Comparison of ENCODE assay signal across 11 cellular contexts in the genomic region with DNA sequence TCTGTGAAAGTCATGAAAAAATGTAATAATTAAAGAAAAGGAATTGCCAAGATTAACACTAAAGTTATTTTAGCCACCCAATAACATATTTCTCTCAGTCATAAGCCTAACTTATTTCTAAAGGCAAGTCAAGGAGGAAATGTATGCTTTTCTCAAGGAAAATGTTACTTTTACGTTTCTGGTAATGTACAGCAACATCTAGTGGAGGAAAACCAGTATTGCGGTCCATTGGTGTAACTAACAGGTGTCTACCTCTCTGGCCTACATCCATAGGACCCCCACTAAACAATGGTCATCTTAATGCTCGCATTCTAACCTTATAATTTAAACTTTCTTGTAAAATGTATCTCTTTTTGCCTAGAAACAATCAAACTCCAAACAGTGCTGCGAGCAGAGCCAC.
A peak's percentile ranks its signal among the peaks of the same experiment; 100 is the strongest.
DNase-seq lines count a peak whose midpoint lies in the region; ATAC-seq and TF ChIP-seq lines count a peak whose summit lies in the region.
"Had no signal": no experiment of that assay in that cellular context is flagged by ENCODE, and none has a peak within 500 bp of the region (broad histone marks: within the 10 kb centered on the region; RNA-seq: fewer than 3 reads in every experiment).

No MANE protein-coding gene starts in this region.

- no peaks in the 10 kb centered on the region for H4K20me1 ChIP-seq in MM.1S (ENCODE audit: insufficient read depth, low read length)

- H3K36me3 Mint-ChIP-seq in chondrocyte (ENCODE audit: low read depth) (peaks cover 7% of the 10 kb centered on the region), neural crest cell (ENCODE audit: low read depth) (peaks cover 5% of the 10 kb centered on the region)

- H3F3A ChIP-seq in MM.1S (ENCODE audit: insufficient read depth, low read length) = no peaks in the 10 kb centered on the region

- DNase-seq in NCI-H82 (lab: John Stamatoyannopoulos, UW) (peak; percentile 48), NCI-H82 treated with DMSO at 0.1 percent for 48 hours (lab: John Stamatoyannopoulos, UW; ENCODE audit: unreplicated experiment) (no peak), MM.1S (peak; percentile 34), chondrocyte (ENCODE audit: low spot score) (no peak), neural crest cell (ENCODE audit: low read depth, low spot score) (no peak), dedifferentiated amniotic fluid mesenchymal stem cell (ENCODE audit: extremely low spot score) (no peak), 8988T (no peak)
- DNase-seq: activated gamma-delta T cell, MG63 had no signal

- H3K4me3 ChIP-seq in MM.1S (ENCODE audit: low read length) = no peak overlapping the region
- H3K4me3 ChIP-seq: esophagus muscularis mucosa, MG63 had no signal

- H3K9ac ChIP-seq in MM.1S (ENCODE audit: low read length) = no peak overlapping the region

- H3K9me2 ChIP-seq in MM.1S (replicated peaks; ENCODE audit: insufficient read depth, low read length) = no peaks in the 10 kb centered on the region

- no peak for ATAC-seq in GM19328 (IDR thresholded peaks at IDR 0.05; ENCODE audit: unreplicated experiment)

- no peak overlapping the region for H3K27ac ChIP-seq in MM.1S (ENCODE audit: low read length)
- H3K27ac ChIP-seq: esophagus muscularis mucosa had no signal

- no peak overlapping the region for H3K4me3 Mint-ChIP-seq in chondrocyte (ENCODE audit: unreplicated experiment)
- no peak overlapping the region for H3K4me3 Mint-ChIP-seq in neural crest cell

- H3K4me1 Mint-ChIP-seq in chondrocyte (ENCODE audit: low read depth) (no peaks in the 10 kb centered on the region), neural crest cell (no peaks in the 10 kb centered on the region)

- H3K27me3 Mint-ChIP-seq in chondrocyte (ENCODE audit: low read depth) (peaks cover 11% of the 10 kb centered on the region), neural crest cell (ENCODE audit: low read depth) (peaks cover 11% of the 10 kb centered on the region)

- H3K36me3 ChIP-seq in MM.1S (replicated peaks; ENCODE audit: insufficient read depth, low read length) = no peaks in the 10 kb centered on the region
- H3K36me3 ChIP-seq: esophagus muscularis mucosa, MG63 had no signal

- no peak overlapping the region for H2AFZ ChIP-seq in MM.1S (ENCODE audit: low read length)

- no peaks in the 10 kb centered on the region for H3K79me2 ChIP-seq in MM.1S (ENCODE audit: low read length)

- no peak overlapping the region for H3K27ac Mint-ChIP-seq in chondrocyte (ENCODE audit: unreplicated experiment)
- no peak overlapping the region for H3K27ac Mint-ChIP-seq in neural crest cell (ENCODE audit: unreplicated experiment)

- H3K27me3 ChIP-seq in MM.1S (replicated peaks; ENCODE audit: insufficient read depth, low read length) = no peaks in the 10 kb centered on the region
- H3K27me3 ChIP-seq: esophagus muscularis mucosa, MG63 had no signal

- no peaks in the 10 kb centered on the region for H3K9me3 ChIP-seq in MM.1S (replicated peaks; ENCODE audit: insufficient read depth, low read length)

- peaks cover 53% of the 10 kb centered on the region for H3K9me3 Mint-ChIP-seq in chondrocyte (ENCODE audit: low read depth)
- peaks cover 17% of the 10 kb centered on the region for H3K9me3 Mint-ChIP-seq in neural crest cell

- no peak overlapping the region for H3K4me2 ChIP-seq in MM.1S (ENCODE audit: low read depth, low read length)

- peak; percentile 48 for TF ChIP-seq CTCF in MM.1S (IDR thresholded peaks at IDR 0.05; ENCODE audit: low read length)
- TF ChIP-seq CTCF in chondrocyte (IDR thresholded peaks at IDR 0.05) = peak; percentile 48
- peak; percentile 47 for TF ChIP-seq CTCF in neural crest cell (conservative IDR thresholded peaks at IDR 0.05)

- H3K4me1 ChIP-seq in MM.1S (ENCODE audit: low read length) = no peaks in the 10 kb centered on the region
- H3K4me1 ChIP-seq: esophagus muscularis mucosa had no signal

Comparison
In these comparisons a context has a peak if more than half of its experiments do, and no peak if none do; other contexts are left out.
1. DNase-seq: peak in NCI-H82 (single experiment) and MM.1S (single experiment); none in NCI-H82 treated with DMSO at 0.1 percent for 48 hours (single experiment), chondrocyte (single experiment), neural crest cell (single experiment), dedifferentiated amniotic fluid mesenchymal stem cell (single experiment) and 8988T (single experiment).
2. Peak in every context shown above with its lines, with median percentiles within 50 percentile points of each other: CTCF ChIP-seq.